Comparison of ENCODE assay signal across 18 cellular contexts in the genomic region with DNA sequence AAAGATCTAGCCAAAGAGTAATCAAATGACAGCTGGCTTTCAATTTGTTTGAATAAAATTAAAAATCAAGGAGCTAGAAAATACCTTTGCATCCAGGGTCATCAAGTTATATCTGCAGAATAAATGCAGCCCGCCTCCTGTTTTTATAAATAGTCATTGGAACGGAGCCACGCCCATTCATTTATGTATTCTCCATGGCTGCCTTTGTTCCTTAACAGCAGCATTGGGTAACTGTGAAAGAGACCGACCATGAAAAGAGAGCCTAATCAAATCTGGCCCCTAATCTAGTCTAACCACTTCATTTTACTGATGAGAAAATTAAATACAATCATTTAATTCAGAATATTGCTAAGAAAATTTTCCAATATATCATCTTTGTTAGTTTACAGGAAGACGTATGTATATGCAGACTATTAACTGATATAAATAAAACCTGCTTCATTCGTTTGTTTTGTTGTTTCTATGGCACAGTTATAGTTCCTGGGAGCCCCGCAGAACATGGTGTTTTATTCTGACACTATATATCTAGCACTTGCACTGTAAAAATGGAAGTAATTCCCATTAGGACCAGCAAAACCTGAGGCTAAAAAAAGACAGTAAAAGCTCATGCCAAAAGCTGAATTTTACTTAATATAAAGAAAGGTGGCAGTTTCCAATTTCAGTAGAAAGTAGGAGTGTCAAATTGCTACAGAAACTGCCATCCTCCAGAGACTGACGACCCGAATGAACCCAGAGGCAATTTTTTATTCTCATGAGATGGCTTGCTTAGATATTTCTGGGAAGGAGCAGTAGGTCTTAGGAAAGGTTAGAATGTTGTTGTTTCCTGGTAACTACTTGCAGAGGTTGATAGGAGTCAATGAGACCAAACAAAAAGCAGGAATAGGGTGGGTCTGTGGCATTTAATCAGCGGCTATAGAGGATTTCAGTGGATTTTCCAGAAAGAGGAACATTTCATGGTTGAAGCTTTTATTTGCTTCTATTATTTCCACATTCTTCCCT.
DNase-seq lines count a peak whose midpoint lies in the region; ATAC-seq and TF ChIP-seq lines count a peak whose summit lies in the region.
"Had no signal": no experiment of that assay in that cellular context is flagged by ENCODE, and none has a peak within 500 bp of the region (broad histone marks: within the 10 kb centered on the region; RNA-seq: fewer than 3 reads in every experiment).

No MANE protein-coding gene starts in this region.

- intact Hi-C loops in PC-9 (cut with micrococcal nuclease; ENCODE audit: unreplicated experiment) (no loop called here), left cardiac atrium (cut with DNase I) (loop anchor here in 1 of 2 donors (5.0 kb wide), 1 partner anchor 113 kb away; a partner anchor contains a TSS)

- no peaks in the 10 kb centered on the region for H4K20me1 ChIP-seq in PC-9 (ENCODE audit: insufficient read depth)

- H3K4me2 ChIP-seq in PC-9 (peak overlapping the region; percentile 13), parathyroid adenoma (ENCODE audit: low read length) (no peak overlapping the region)

- DNase-seq in HAP-1 (ENCODE audit: low spot score in 2 of 2): peak; percentile 58 to 67
- DNase-seq in PC-9: peak in 1 of 2 experiments; percentile 67
- DNase-seq in left cardiac atrium: no peak
- no peak for DNase-seq in NCI-H524 treated with DMSO at 0.1 percent for 48 hours (lab: John Stamatoyannopoulos, UW)
- DNase-seq in middle frontal gyrus (ENCODE audit: extremely low spot score, low spot score): no peak
- DNase-seq: activated CD4-positive, alpha-beta T cell treated with anti-CD3 and anti-CD28 coated beads, Interleukin-2, amount 50 U/mL, for 4 hours; activated T-cell treated with anti-CD3 and anti-CD28 coated beads, Interleukin-2, amount 50 U/mL, for 1 hour; brain microvascular endothelial cell; effector memory CD4-positive, alpha-beta T cell; Karpas-422; NCI-H524; Peyer's patch; psoas muscle; stimulated activated CD4-positive, alpha-beta T cell treated with anti-CD3 and anti-CD28 coated beads, Interleukin-2, amount 100 ng/mL, for 24 hours; substantia nigra had no signal

- H3K4me1 ChIP-seq in HAP-1 (peaks cover 29% of the 10 kb centered on the region), PC-9 (replicated peaks; ENCODE audit: insufficient read depth) (peaks cover 7% of the 10 kb centered on the region; the same call in 1 of the 2 replicates), parathyroid adenoma (no peaks in the 10 kb centered on the region)
- H3K4me1 ChIP-seq: Peyer's patch had no signal

- H3K27ac ChIP-seq in PC-9: no peak overlapping the region
- H3K27ac ChIP-seq in parathyroid adenoma: peak overlapping the region; percentile 52
- H3K27ac ChIP-seq: brain microvascular endothelial cell, Peyer's patch, psoas muscle had no signal

- H3K9me3 ChIP-seq in HAP-1 (no peaks in the 10 kb centered on the region), PC-9 (ENCODE audit: insufficient read depth, low read depth) (no peaks in the 10 kb centered on the region; the same call in 1 of the 2 replicates), parathyroid adenoma (ENCODE audit: control insufficient read depth, low read length) (no peaks in the 10 kb centered on the region)
- H3K9me3 ChIP-seq: Peyer's patch, psoas muscle had no signal

- H2AFZ ChIP-seq in PC-9 (peak overlapping the region; percentile 49), parathyroid adenoma (peak overlapping the region; percentile 16)

- H3K79me2 ChIP-seq in PC-9 (ENCODE audit: low read depth) (no peaks in the 10 kb centered on the region), parathyroid adenoma (no peaks in the 10 kb centered on the region)

- H3F3A ChIP-seq in PC-9 (ENCODE audit: insufficient read depth, low read depth): no peaks in the 10 kb centered on the region

- no peak overlapping the region for H3K9ac ChIP-seq in parathyroid adenoma

- CTCF ChIA-PET in PC-9 (lab: Charles Lee): no interaction called here

- H3K36me3 ChIP-seq in HAP-1 (replicated peaks) (no peaks in the 10 kb centered on the region), PC-9 (ENCODE audit: low read depth) (no peaks in the 10 kb centered on the region), parathyroid adenoma (ENCODE audit: control insufficient read depth, insufficient read depth, low read length) (no peaks in the 10 kb centered on the region)
- H3K36me3 ChIP-seq: brain microvascular endothelial cell, Peyer's patch had no signal

- H3K9me2 ChIP-seq in PC-9 (ENCODE audit: insufficient read depth): no peaks in the 10 kb centered on the region

- H3K27me3 ChIP-seq in HAP-1 (ENCODE audit: low read depth): no peaks in the 10 kb centered on the region
- H3K27me3 ChIP-seq in PC-9 (ENCODE audit: insufficient read depth, low read depth): no peaks in the 10 kb centered on the region
- H3K27me3 ChIP-seq in parathyroid adenoma (ENCODE audit: control insufficient read depth, insufficient read depth, low read length): no peaks in the 10 kb centered on the region
- H3K27me3 ChIP-seq: brain microvascular endothelial cell, Peyer's patch had no signal

- H3K4me3 ChIP-seq in HAP-1 (no peak overlapping the region), PC-9 (no peak overlapping the region), parathyroid adenoma (ENCODE audit: low read depth, low read length) (no peak overlapping the region)
- H3K4me3 ChIP-seq: Peyer's patch, psoas muscle had no signal

- TF ChIP-seq CTCF in PC-9 (conservative IDR thresholded peaks at IDR 0.05): no peak
- no peak for TF ChIP-seq CTCF in parathyroid adenoma (IDR thresholded peaks at IDR 0.05)

- no TSS peak for BruUV-seq in PC-9 (replicated peaks; lab: Mats Ljungman, UMichigan)

- POLR2A ChIA-PET in PC-9 (lab: Charles Lee; ENCODE audit: unreplicated experiment): no interaction called here

- peak; percentile 44 to 47 for ATAC-seq in left cardiac atrium
- ATAC-seq in HG02885 (IDR thresholded peaks at IDR 0.05; ENCODE audit: poor library complexity, unreplicated experiment): no peak
- no peak for ATAC-seq in GM21825 (IDR thresholded peaks at IDR 0.05; ENCODE audit: unreplicated experiment)

- in situ Hi-C loops in HAP-1 (cut with MboI; ENCODE audit: low sequenced_read_pairs): no loop called here

Comparison
In these comparisons a context has a peak if more than half of its experiments do, and no peak if none do; other contexts are left out.
1. DNase-seq: peak in HAP-1 (2 of 2); none in left cardiac atrium (single experiment), NCI-H524 treated with DMSO at 0.1 percent for 48 hours (single experiment) and middle frontal gyrus (single experiment).
2. ATAC-seq: peak in left cardiac atrium (2 of 2); none in HG02885 (single experiment) and GM21825 (single experiment).